Comparison of ENCODE assay signal across 13 cellular contexts in genomic region chr12:807041-807717, GRCh38. TPM values are rescaled to one million over a fixed set of nuclear protein-coding genes. Genes with fewer than 3 reads are reported as not detected.
DNase-seq lines count a peak whose midpoint lies in the region; ATAC-seq and TF ChIP-seq lines count a peak whose summit lies in the region.
"Had no signal": no experiment of that assay in that cellular context is flagged by ENCODE, and none has a peak within 500 bp of the region (broad histone marks: within the 10 kb centered on the region; RNA-seq: fewer than 3 reads in every experiment).

No MANE protein-coding gene starts in this region.

- WGBS in right lobe of liver (ENCODE audit: insufficient coverage, low coverage, low lambda C conversion rate, missing lambda C conversion rate), result 91% methylated on average over 1 of the region's 2 CpGs

- H3K4me1 Mint-ChIP-seq in T-helper 2 cell treated with Interferon-gamma antibody and Interleukin-4, amounts not matched to agents 5 μg/mL and 100 μg/mL, for 36 hours (ENCODE audit: low read depth), result peaks cover 63% of the 10 kb centered on the region

- H3K4me3 ChIP-seq in right lobe of liver (no peak overlapping the region), HAP-1 (no peak overlapping the region)

- H3K4me1 ChIP-seq in right lobe of liver (peaks cover 0 to 31% (median 8%) of the 10 kb centered on the region in 4 donors), HAP-1 (peaks cover 28% of the 10 kb centered on the region)

- no peak for TF ChIP-seq CTCF in right lobe of liver (IDR thresholded peaks at IDR 0.05)

- intact Hi-C loops in right lobe of liver (cut with DNase I), result no loop called here

- peak in 2 of 4 donors; percentile 16 to 40 for ATAC-seq in right lobe of liver
- no peak for ATAC-seq in GM19351 (IDR thresholded peaks at IDR 0.05; ENCODE audit: unreplicated experiment)
- no peak for ATAC-seq in HG02870 (IDR thresholded peaks at IDR 0.05; ENCODE audit: unreplicated experiment)

- in situ Hi-C loops in HAP-1 (cut with MboI; ENCODE audit: low sequenced_read_pairs), result no loop called here

- H3K36me3 ChIP-seq in right lobe of liver, result no peaks in the 10 kb centered on the region
- no peaks in the 10 kb centered on the region for H3K36me3 ChIP-seq in HAP-1 (replicated peaks)

- H3K27ac Mint-ChIP-seq in T-helper 2 cell treated with Interferon-gamma antibody and Interleukin-4, amounts not matched to agents 5 μg/mL and 100 μg/mL, for 36 hours, result peak overlapping the region; percentile 64
- H3K27ac Mint-ChIP-seq: nephron had no signal

- TF ChIP-seq POLR2A in right lobe of liver (IDR thresholded peaks at IDR 0.05), result no peak

- H3K27ac ChIP-seq in right lobe of liver, result peak overlapping the region; percentile 11 to 75 (median 42)

- DNase-seq in AG20443 (ENCODE audit: low spot score), result peak; percentile 15
- peak; percentile 5 for DNase-seq in GM03348 (ENCODE audit: low spot score)
- no peak for DNase-seq in T-helper 2 cell treated with Interferon-gamma antibody and Interleukin-4, amounts not matched to agents 5 μg/mL and 100 μg/mL, for 36 hours (ENCODE audit: low spot score)
- DNase-seq in right lobe of liver, result no peak
- DNase-seq in ecto neural progenitor cell (ENCODE audit: low spot score), result no peak
- no peak for DNase-seq in HAP-1 (ENCODE audit: low spot score in 2 of 2)
- DNase-seq: activated CD4-positive, alpha-beta T cell treated with anti-CD3 and anti-CD28 coated beads for 4 hours; Caco-2; NCI-H345 had no signal

- H3K27me3 ChIP-seq in right lobe of liver, result no peaks in the 10 kb centered on the region
- H3K27me3 ChIP-seq in HAP-1 (ENCODE audit: low read depth), result no peaks in the 10 kb centered on the region

- H3K27me3 Mint-ChIP-seq in T-helper 2 cell treated with Interferon-gamma antibody and Interleukin-4, amounts not matched to agents 5 μg/mL and 100 μg/mL, for 36 hours (ENCODE audit: low read depth), result no peaks in the 10 kb centered on the region
- H3K27me3 Mint-ChIP-seq: brain had no signal

- H3K9me3 ChIP-seq in right lobe of liver, result no peaks in the 10 kb centered on the region
- H3K9me3 ChIP-seq in HAP-1, result no peaks in the 10 kb centered on the region
- H3K9me3 ChIP-seq: Caco-2 had no signal

- H3K36me3 Mint-ChIP-seq in T-helper 2 cell treated with Interferon-gamma antibody and Interleukin-4, amounts not matched to agents 5 μg/mL and 100 μg/mL, for 36 hours (ENCODE audit: low read depth), result no peaks in the 10 kb centered on the region
- H3K36me3 Mint-ChIP-seq: brain had no signal

- peak overlapping the region; percentile 44 for H3K4me3 Mint-ChIP-seq in T-helper 2 cell treated with Interferon-gamma antibody and Interleukin-4, amounts not matched to agents 5 μg/mL and 100 μg/mL, for 36 hours
- H3K4me3 Mint-ChIP-seq: brain, nephron had no signal

- H3K9me3 Mint-ChIP-seq in T-helper 2 cell treated with Interferon-gamma antibody and Interleukin-4, amounts not matched to agents 5 μg/mL and 100 μg/mL, for 36 hours, result no peaks in the 10 kb centered on the region
- H3K9me3 Mint-ChIP-seq: brain, nephron had no signal

RNA-seq across cellular contexts. Expression of gene WNK1, which starts 54.8 kb away (rescaled TPM):
- 100 to 1,000 TPM in 3 of 6 experiments, 10 to 100 TPM in 3; 72.0 to 115 (median 93.1) TPM for total RNA-seq in right lobe of liver

Comparison
In these comparisons a context has a peak if more than half of its experiments do, and no peak if none do; other contexts are left out.
1. DNase-seq: peak in AG20443 (single experiment) and GM03348 (single experiment); none in T-helper 2 cell treated with Interferon-gamma antibody and Interleukin-4, amounts not matched to agents 5 μg/mL and 100 μg/mL, for 36 hours (single experiment), right lobe of liver (0 of 3), ecto neural progenitor cell (single experiment) and HAP-1 (0 of 2).